8 cellular contexts compared by ENCODE assay signal in the genomic region with DNA sequence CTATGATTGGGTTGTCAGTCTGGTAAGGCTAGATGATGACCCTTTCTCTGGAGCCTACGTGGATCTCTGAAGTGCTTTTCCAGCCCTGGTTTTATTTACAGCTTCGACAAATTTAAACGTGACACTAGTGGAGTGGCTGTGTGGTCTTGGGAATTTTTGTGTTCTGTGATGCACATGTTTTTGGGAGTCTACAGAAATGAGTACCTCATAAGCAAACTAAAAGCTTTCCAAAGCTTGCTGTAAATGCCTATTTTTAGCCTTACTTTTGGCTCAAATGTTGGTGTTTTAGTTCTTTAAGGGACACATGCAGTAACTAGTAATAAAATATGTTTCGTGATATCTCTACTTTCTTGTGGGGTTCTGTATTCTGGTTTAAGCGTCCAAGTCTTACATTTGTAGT. TPM values are rescaled to one million over a fixed set of nuclear protein-coding genes. Genes with fewer than 3 reads are reported as not detected.
DNase-seq lines count a peak whose midpoint lies in the region; ATAC-seq, FAIRE-seq and TF ChIP-seq lines count a peak whose summit lies in the region.

No MANE protein-coding gene starts in this region.

- H3K4me3 Mint-ChIP-seq in brain (peak overlapping the region; percentile 94 to 97 (median 96)), mesothelial cell of epicardium (peak overlapping the region; percentile 66)

- WGBS in A549 (ENCODE audit: missing lambda C conversion rate), result 58% methylated on average over 5 of the region's 5 CpGs

- POLR2A ChIA-PET in A549 (lab: Yijun Ruan, JAX), result interaction anchor here (1.1 to 1.2 kb wide), 2 partner anchors 9 to 20 kb away, joined by 3 read pairs; no protein-coding TSS in a partner anchor
- POLR2A ChIA-PET in HEK293 (lab: Yijun Ruan, JAX), result interaction anchor here (1.2 to 1.3 kb wide), 2 partner anchors 9 to 179 kb away, joined by 4 read pairs; a partner anchor contains a TSS

- H3K4me3 ChIP-seq in A549 (peak overlapping the region; percentile 94), HEK293 (ENCODE audit: low read depth, low read length) (peak overlapping the region; percentile 29; the same call in 1 of the 2 replicates)

- TF ChIP-seq RAD21 in A549 (conservative IDR thresholded peaks at IDR 0.05 in 1 of 2, IDR thresholded peaks at IDR 0.05 in 1 of 2), result no peak

- H3K4me2 ChIP-seq in A549, result peak overlapping the region; percentile 94

- peaks cover 48% of the 10 kb centered on the region for H3K4me1 ChIP-seq in A549
- H3K4me1 ChIP-seq in HEK293 (ENCODE audit: control insufficient read depth, insufficient read depth, low read length), result peaks cover 41% of the 10 kb centered on the region

- no peak overlapping the region for H3K27ac ChIP-seq in A549
- H3K27ac ChIP-seq in HEK293 (ENCODE audit: extremely low read depth, low read depth, low read length), result peak overlapping the region; percentile 24; the same call in 1 of the 2 replicates

- H3K27ac Mint-ChIP-seq in brain, result peak overlapping the region in 4 of 5 experiments; percentile 44 to 98 (median 90)
- peak overlapping the region; percentile 82 for H3K27ac Mint-ChIP-seq in mesothelial cell of epicardium

- CTCF ChIA-PET in A549 (lab: Yijun Ruan, JAX) (interaction anchor here (0.7 to 2.5 kb wide), 2 partner anchors 108 to 109 kb away, joined by 3 to 7 read pairs; no protein-coding TSS in a partner anchor), HEK293 (lab: Yijun Ruan, JAX) (interaction anchor here (0.7 kb wide), 1 partner anchor 106 kb away, joined by 3 read pairs; no protein-coding TSS in a partner anchor)

- no peak for FAIRE-seq in A549 (lab: Jason Lieb, UNC)

- peaks cover 3% of the 10 kb centered on the region for H3K36me3 Mint-ChIP-seq in brain
- no peaks in the 10 kb centered on the region for H3K36me3 Mint-ChIP-seq in mesothelial cell of epicardium

- TF ChIP-seq CTCF in A549 (IDR thresholded peaks at IDR 0.05), result no peak
- TF ChIP-seq CTCF in HEK293 (tag by site-specific recombination; IDR thresholded peaks at IDR 0.05), result no peak
- no peak for TF ChIP-seq CTCF in brain (conservative IDR thresholded peaks at IDR 0.05)
- TF ChIP-seq CTCF in mesothelial cell of epicardium (IDR thresholded peaks at IDR 0.05; ENCODE audit: unreplicated experiment), result no peak

- ATAC-seq in A549, result no peak
- no peak for ATAC-seq in GM21737 (IDR thresholded peaks at IDR 0.05; ENCODE audit: unreplicated experiment)

- no peaks in the 10 kb centered on the region for H3K9me3 ChIP-seq in A549
- H3K9me3 ChIP-seq in HEK293 (ENCODE audit: control insufficient read depth, insufficient read depth, low read depth, low read length), result no peaks in the 10 kb centered on the region

- TF ChIP-seq EP300 in A549 (IDR thresholded peaks at IDR 0.05), result no peak

- peaks cover 10% of the 10 kb centered on the region for H3K27me3 Mint-ChIP-seq in brain
- H3K27me3 Mint-ChIP-seq in mesothelial cell of epicardium (ENCODE audit: low read depth), result no peaks in the 10 kb centered on the region

- H3K4me1 Mint-ChIP-seq in brain (peaks cover 68% of the 10 kb centered on the region), mesothelial cell of epicardium (peaks cover 57% of the 10 kb centered on the region)

- DNase-seq in A549 (ENCODE audit: low read depth in 1 of 2, low spot score in 1 of 2), result no peak
- no peak for DNase-seq in mesothelial cell of epicardium (ENCODE audit: low spot score in 2 of 2, unreplicated experiment in 2 of 2)
- DNase-seq in effector CD8-positive, alpha-beta T cell (lab: John Stamatoyannopoulos, UW), result no peak
- no peak for DNase-seq in GF-D8 (lab: John Stamatoyannopoulos, UW)
- no peak for DNase-seq in AG08396 (ENCODE audit: low spot score)

- no peaks in the 10 kb centered on the region; a peak in 1 of 3 replicates for H3K36me3 ChIP-seq in HEK293 (ENCODE audit: control insufficient read depth in 2 of 2, insufficient read depth in 1 of 2, low read length in 2 of 2)

- no peaks in the 10 kb centered on the region for H3K9me3 Mint-ChIP-seq in brain
- no peaks in the 10 kb centered on the region for H3K9me3 Mint-ChIP-seq in mesothelial cell of epicardium

- TF ChIP-seq POLR2A in A549 (IDR thresholded peaks at IDR 0.05; ENCODE audit: low read length), result no peak

TF ChIP-seq in A549, 52 proteins besides CTCF, POLR2A, EP300 and RAD21 (continues in another document):
- TF ChIP-seq TFCP2L1 (CRISPR knock-in tag; IDR thresholded peaks at IDR 0.05) (no peak), CHD2 (IDR thresholded peaks at IDR 0.05; ENCODE audit: low read length, partially characterized antibody) (no peak), SMC3 (IDR thresholded peaks at IDR 0.05) (no peak), ESRRA (IDR thresholded peaks at IDR 0.05; ENCODE audit: borderline replicate concordance, low read length) (no peak), NR3C1 (IDR thresholded peaks at IDR 0.05) (no peak), TP53 (CRISPR knock-in tag; IDR thresholded peaks at IDR 0.05) (no peak)
- TF ChIP-seq, protein P1, sequence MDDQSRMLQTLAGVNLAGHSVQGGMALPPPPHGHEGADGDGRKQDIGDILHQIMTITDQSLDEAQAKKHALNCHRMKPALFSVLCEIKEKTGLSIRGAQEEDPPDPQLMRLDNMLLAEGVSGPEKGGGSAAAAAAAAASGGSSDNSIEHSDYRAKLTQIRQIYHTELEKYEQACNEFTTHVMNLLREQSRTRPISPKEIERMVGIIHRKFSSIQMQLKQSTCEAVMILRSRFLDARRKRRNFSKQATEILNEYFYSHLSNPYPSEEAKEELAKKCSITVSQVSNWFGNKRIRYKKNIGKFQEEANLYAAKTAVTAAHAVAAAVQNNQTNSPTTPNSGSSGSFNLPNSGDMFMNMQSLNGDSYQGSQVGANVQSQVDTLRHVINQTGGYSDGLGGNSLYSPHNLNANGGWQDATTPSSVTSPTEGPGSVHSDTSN (IDR thresholded peaks at IDR 0.05), result no peak

TF ChIP-seq in HEK293, 187 proteins besides CTCF, POLR2A, EP300 and RAD21:
- no peak for TF ChIP-seq SETDB1 (IDR thresholded peaks at IDR 0.05; ENCODE audit: insufficient read length, low read length)
- no peak for TF ChIP-seq ZBTB17 (tag by site-specific recombination; IDR thresholded peaks at IDR 0.05)
- no peak for TF ChIP-seq HOXA7 (CRISPR knock-in tag; IDR thresholded peaks at IDR 0.05; ENCODE audit: borderline replicate concordance)
- no peak for TF ChIP-seq ZNF660 (tag by site-specific recombination; IDR thresholded peaks at IDR 0.05)
- no peak for TF ChIP-seq ZNF350 (tag by site-specific recombination; IDR thresholded peaks at IDR 0.05)
- TF ChIP-seq SCRT2 (tag by site-specific recombination; IDR thresholded peaks at IDR 0.05), result no peak
- TF ChIP-seq EGR2 (tag by site-specific recombination; IDR thresholded peaks at IDR 0.05; ENCODE audit: low read depth), result no peak
- TF ChIP-seq ZNF549 (tag by site-specific recombination; IDR thresholded peaks at IDR 0.05), result no peak
- no peak for TF ChIP-seq ZNF157 (tag by site-specific recombination; IDR thresholded peaks at IDR 0.05)
- TF ChIP-seq, protein P2, sequence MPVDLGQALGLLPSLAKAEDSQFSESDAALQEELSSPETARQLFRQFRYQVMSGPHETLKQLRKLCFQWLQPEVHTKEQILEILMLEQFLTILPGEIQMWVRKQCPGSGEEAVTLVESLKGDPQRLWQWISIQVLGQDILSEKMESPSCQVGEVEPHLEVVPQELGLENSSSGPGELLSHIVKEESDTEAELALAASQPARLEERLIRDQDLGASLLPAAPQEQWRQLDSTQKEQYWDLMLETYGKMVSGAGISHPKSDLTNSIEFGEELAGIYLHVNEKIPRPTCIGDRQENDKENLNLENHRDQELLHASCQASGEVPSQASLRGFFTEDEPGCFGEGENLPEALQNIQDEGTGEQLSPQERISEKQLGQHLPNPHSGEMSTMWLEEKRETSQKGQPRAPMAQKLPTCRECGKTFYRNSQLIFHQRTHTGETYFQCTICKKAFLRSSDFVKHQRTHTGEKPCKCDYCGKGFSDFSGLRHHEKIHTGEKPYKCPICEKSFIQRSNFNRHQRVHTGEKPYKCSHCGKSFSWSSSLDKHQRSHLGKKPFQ (tag by site-specific recombination; IDR thresholded peaks at IDR 0.05), result no peak
- no peak for TF ChIP-seq ZNF37A (tag by site-specific recombination; IDR thresholded peaks at IDR 0.05)
- TF ChIP-seq, protein P3, sequence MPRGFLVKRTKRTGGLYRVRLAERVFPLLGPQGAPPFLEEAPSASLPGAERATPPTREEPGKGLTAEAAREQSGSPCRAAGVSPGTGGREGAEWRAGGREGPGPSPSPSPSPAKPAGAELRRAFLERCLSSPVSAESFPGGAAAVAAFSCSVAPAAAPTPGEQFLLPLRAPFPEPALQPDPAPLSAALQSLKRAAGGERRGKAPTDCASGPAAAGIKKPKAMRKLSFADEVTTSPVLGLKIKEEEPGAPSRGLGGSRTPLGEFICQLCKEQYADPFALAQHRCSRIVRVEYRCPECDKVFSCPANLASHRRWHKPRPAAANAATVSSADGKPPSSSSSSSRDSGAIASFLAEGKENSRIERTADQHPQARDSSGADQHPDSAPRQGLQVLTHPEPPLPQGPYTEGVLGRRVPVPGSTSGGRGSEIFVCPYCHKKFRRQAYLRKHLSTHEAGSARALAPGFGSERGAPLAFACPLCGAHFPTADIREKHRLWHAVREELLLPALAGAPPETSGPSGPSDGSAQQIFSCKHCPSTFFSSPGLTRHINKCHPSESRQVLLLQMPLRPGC (tag by site-specific recombination; IDR thresholded peaks at IDR 0.05), result no peak
- TF ChIP-seq ZNF155 (tag by site-specific recombination; IDR thresholded peaks at IDR 0.05), result no peak
- no peak for TF ChIP-seq ZNF10 (tag by site-specific recombination; IDR thresholded peaks at IDR 0.05)
- TF ChIP-seq ZSCAN23 (tag by site-specific recombination; IDR thresholded peaks at IDR 0.05), result no peak
TF ChIP-seq in HEK293: peak in this region for 0.

RNA-seq across cellular contexts. Expression of a gene that starts 3.3 kb away (rescaled TPM):
- 87.0 and 136 TPM in 2 replicates for polyA plus RNA-seq in A549 (2011; rRNA removed)
- polyA plus RNA-seq in A549 (2012; cell fraction: cytosol; rRNA removed), result 86.6 and 101 TPM in 2 replicates
- 131 and 145 TPM in 2 replicates for polyA plus RNA-seq in A549 (2012; cell fraction: nucleus; rRNA removed)
- 104 to 117 TPM (median 112 TPM) in 3 replicates for polyA plus RNA-seq in A549 (2017; fragmentation: RNase III; extraction: RNeasy Plus Mini Kit Qiagen cat#74134 plus additional on column Dnase treatment)
- 148 and 168 TPM in 2 replicates for polyA minus RNA-seq in A549 (2011; rRNA and poly(A)+ RNA removed)
- 86.7 TPM for polyA plus RNA-seq in brain (ENCODE audit: insufficient read depth, low read depth, low replicate concordance)
- 245 to 249 TPM (median 245 TPM) in 3 replicates for total RNA-seq in mesothelial cell of epicardium
